ENCODE assay signal across 12 cellular contexts in the genomic region with DNA sequence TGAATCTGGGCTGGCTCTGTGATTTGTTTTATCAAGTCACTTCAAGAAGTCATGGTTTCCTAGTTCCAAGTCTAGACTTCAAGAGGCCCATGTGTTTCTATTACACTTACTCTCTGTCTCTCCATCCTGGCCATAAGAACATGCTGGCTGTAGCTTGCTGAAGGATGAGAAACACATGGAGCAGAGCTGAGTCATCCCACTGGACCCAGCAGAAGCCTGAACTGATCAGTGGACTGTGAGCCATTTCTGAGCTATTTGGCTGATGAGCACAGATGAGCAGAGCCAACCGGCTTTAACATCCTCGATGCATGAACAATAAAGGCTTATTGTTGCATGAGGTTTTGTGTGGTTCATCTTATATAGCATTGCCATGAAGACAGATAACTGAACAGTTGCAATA.
A peak's percentile ranks its signal among the peaks of the same experiment; 100 is the strongest.
DNase-seq lines count a peak whose midpoint lies in the region; ATAC-seq and TF ChIP-seq lines count a peak whose summit lies in the region.
"Had no signal": no experiment of that assay in that cellular context is flagged by ENCODE, and none has a peak within 500 bp of the region (broad histone marks: within the 10 kb centered on the region; RNA-seq: fewer than 3 reads in every experiment).

No MANE protein-coding gene starts in this region.

- ATAC-seq in Right ventricle myocardium inferior (peak; percentile 89), lower lobe of right lung (peak; percentile 58 to 67), GM21423 (IDR thresholded peaks at IDR 0.05; ENCODE audit: unreplicated experiment) (no peak), gastrocnemius medialis (no peak)
- ATAC-seq: activated CD8-positive, alpha-beta T cell treated with anti-CD3 and anti-CD28 coated beads, Interleukin-2, amount 10 ng/mL, durations not matched to agents 7 days and 5 days had no signal

- H3K9me3 ChIP-seq in lower lobe of right lung (no peaks in the 10 kb centered on the region), gastrocnemius medialis (no peaks in the 10 kb centered on the region)
- H3K9me3 ChIP-seq: ascending aorta had no signal

- H3K27me3 ChIP-seq in lower lobe of right lung (ENCODE audit: low read depth) (no peaks in the 10 kb centered on the region), gastrocnemius medialis (no peaks in the 10 kb centered on the region)
- H3K27me3 ChIP-seq: ascending aorta had no signal

- no peak for TF ChIP-seq CTCF in lower lobe of right lung (IDR thresholded peaks at IDR 0.05)
- TF ChIP-seq CTCF in gastrocnemius medialis (IDR thresholded peaks at IDR 0.05 in 4 of 5, conservative IDR thresholded peaks at IDR 0.05 in 1 of 5) = no peak
- TF ChIP-seq CTCF in GM13976 (IDR thresholded peaks at IDR 0.05; ENCODE audit: borderline replicate concordance, control extremely low read depth, extremely low read depth, insufficient read depth, missing control alignments) = no peak

- H3K4me1 ChIP-seq in lower lobe of right lung (peaks cover 5% of the 10 kb centered on the region), gastrocnemius medialis (no peaks in the 10 kb centered on the region)
- H3K4me1 ChIP-seq: ascending aorta had no signal

- TF ChIP-seq POLR2A in gastrocnemius medialis (IDR thresholded peaks at IDR 0.05) = no peak

- H3K27ac ChIP-seq in lower lobe of right lung (no peak overlapping the region), gastrocnemius medialis (no peak overlapping the region)
- H3K27ac ChIP-seq: ascending aorta had no signal

- no peaks in the 10 kb centered on the region for H3K36me3 ChIP-seq in lower lobe of right lung
- no peaks in the 10 kb centered on the region for H3K36me3 ChIP-seq in gastrocnemius medialis
- H3K36me3 ChIP-seq: ascending aorta had no signal

- peak; percentile 53 for DNase-seq in Right ventricle myocardium inferior (ENCODE audit: missing footprints)
- DNase-seq in cardiac septum (ENCODE audit: low spot score) = no peak
- DNase-seq in epidermal melanocyte (ENCODE audit: insufficient read length, low spot score) = peak; percentile 32
- no peak for DNase-seq in lower lobe of right lung
- no peak for DNase-seq in gastrocnemius medialis
- no peak for DNase-seq in GM13976 (ENCODE audit: low spot score)
- no peak for DNase-seq in NCI-H82 (lab: John Stamatoyannopoulos, UW)
- DNase-seq: activated CD8-positive, alpha-beta T cell treated with anti-CD3 and anti-CD28 coated beads, Interleukin-2, amount 10 ng/mL, durations not matched to agents 7 days and 5 days; NCI-H1436 treated with DMSO at 0.1 percent for 48 hours; occipital lobe had no signal

- in situ Hi-C loops in gastrocnemius medialis (cut with MboI; ENCODE audit: low sequenced_read_pairs in 4 of 4) = no loop called here
- in situ Hi-C loops in GM13976 (cut with MboI; ENCODE audit: low sequenced_read_pairs, unreplicated experiment) = no loop called here

- intact Hi-C loops in Right ventricle myocardium inferior (cut with DNase I) (no loop called here), cardiac septum (cut with DNase I) (no loop called here), lower lobe of right lung (cut with DNase I) (no loop called here), gastrocnemius medialis (cut with DNase I; ENCODE audit: low total_unique reads) (no loop called here)

- no peak overlapping the region for H3K4me3 ChIP-seq in lower lobe of right lung
- H3K4me3 ChIP-seq in gastrocnemius medialis = no peak overlapping the region
- H3K4me3 ChIP-seq: ascending aorta had no signal

Comparison
In these comparisons a context has a peak if more than half of its experiments do, and no peak if none do; other contexts are left out.
1. DNase-seq: peak in Right ventricle myocardium inferior (single experiment) and epidermal melanocyte (single experiment); none in cardiac septum (single experiment), lower lobe of right lung (single experiment), gastrocnemius medialis (0 of 2), GM13976 (single experiment) and NCI-H82 (single experiment).
2. ATAC-seq: peak in Right ventricle myocardium inferior (single experiment) and lower lobe of right lung (2 of 2); none in GM21423 (single experiment) and gastrocnemius medialis (0 of 2).